1 cellular context compared by ENCODE assay signal in genomic region chr2:26757873-26758789, GRCh38.
TF ChIP-seq lines count a peak whose summit lies in the region.

No MANE protein-coding gene starts in this region.

TF ChIP-seq in HepG2, 621 proteins besides CTCF, POLR2A, EP300 and RAD21 (continued from another document and continues in another):
- TF ChIP-seq ZNF362 (CRISPR knock-in tag; IDR thresholded peaks at IDR 0.05; ENCODE audit: borderline replicate concordance) = no peak
- no peak for TF ChIP-seq ZNF841 (CRISPR knock-in tag; IDR thresholded peaks at IDR 0.05; ENCODE audit: borderline replicate concordance)
- TF ChIP-seq ZNF790 (CRISPR knock-in tag; IDR thresholded peaks at IDR 0.05; ENCODE audit: borderline replicate concordance) = no peak
- no peak for TF ChIP-seq U2AF1 (optimal IDR thresholded peaks at IDR 0.05; ENCODE audit: low read depth, low read length)
- TF ChIP-seq NFKBIZ (CRISPR knock-in tag; IDR thresholded peaks at IDR 0.05) = peak; percentile 76; the same call in 1 of the 2 replicates
- TF ChIP-seq ARNT2 (CRISPR knock-in tag; IDR thresholded peaks at IDR 0.05; ENCODE audit: low read depth) = no peak
- TF ChIP-seq ONECUT2 (CRISPR knock-in tag; IDR thresholded peaks at IDR 0.05) = no peak
- TF ChIP-seq PHB2 (IDR thresholded peaks at IDR 0.05; ENCODE audit: partially characterized antibody) = no peak
- TF ChIP-seq ZNF879 (CRISPR knock-in tag; IDR thresholded peaks at IDR 0.05) = no peak
- TF ChIP-seq ZNF430 (CRISPR knock-in tag; IDR thresholded peaks at IDR 0.05) = no peak
- no peak for TF ChIP-seq MAFK (conservative IDR thresholded peaks at IDR 0.05 in 1 of 2, IDR thresholded peaks at IDR 0.05 in 1 of 2; ENCODE audit: low read length in 2 of 2)
- TF ChIP-seq ZNF24 (IDR thresholded peaks at IDR 0.05) = no peak
- TF ChIP-seq KDM3A (CRISPR knock-in tag; IDR thresholded peaks at IDR 0.05; ENCODE audit: low read depth) = no peak
- TF ChIP-seq NFIC (IDR thresholded peaks at IDR 0.05; ENCODE audit: low read length) = no peak
- no peak for TF ChIP-seq HDAC2 (CRISPR knock-in tag; IDR thresholded peaks at IDR 0.05)
- peak; percentile 48; the same call in 1 of the 2 replicates for TF ChIP-seq ZNF350 (CRISPR knock-in tag; IDR thresholded peaks at IDR 0.05; ENCODE audit: borderline replicate concordance, low read depth)
- no peak for TF ChIP-seq ZNF572 (CRISPR knock-in tag; IDR thresholded peaks at IDR 0.05)
- no peak for TF ChIP-seq ZNF766 (CRISPR knock-in tag; IDR thresholded peaks at IDR 0.05; ENCODE audit: borderline replicate concordance)
- TF ChIP-seq SP1 (IDR thresholded peaks at IDR 0.05) = no peak
- peak; percentile 99 for TF ChIP-seq SP1 (CRISPR knock-in tag; IDR thresholded peaks at IDR 0.05)
- no peak for TF ChIP-seq ZNF234 (CRISPR knock-in tag; conservative IDR thresholded peaks at IDR 0.05)
- TF ChIP-seq THYN1 (CRISPR knock-in tag; IDR thresholded peaks at IDR 0.05; ENCODE audit: borderline replicate concordance, low read depth) = no peak
- TF ChIP-seq CREB3 (CRISPR knock-in tag; IDR thresholded peaks at IDR 0.05) = no peak
- no peak for TF ChIP-seq ZIK1 (CRISPR knock-in tag; IDR thresholded peaks at IDR 0.05; ENCODE audit: borderline replicate concordance, low read depth)
- TF ChIP-seq, protein P1, sequence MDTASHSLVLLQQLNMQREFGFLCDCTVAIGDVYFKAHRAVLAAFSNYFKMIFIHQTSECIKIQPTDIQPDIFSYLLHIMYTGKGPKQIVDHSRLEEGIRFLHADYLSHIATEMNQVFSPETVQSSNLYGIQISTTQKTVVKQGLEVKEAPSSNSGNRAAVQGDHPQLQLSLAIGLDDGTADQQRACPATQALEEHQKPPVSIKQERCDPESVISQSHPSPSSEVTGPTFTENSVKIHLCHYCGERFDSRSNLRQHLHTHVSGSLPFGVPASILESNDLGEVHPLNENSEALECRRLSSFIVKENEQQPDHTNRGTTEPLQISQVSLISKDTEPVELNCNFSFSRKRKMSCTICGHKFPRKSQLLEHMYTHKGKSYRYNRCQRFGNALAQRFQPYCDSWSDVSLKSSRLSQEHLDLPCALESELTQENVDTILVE (CRISPR knock-in tag; IDR thresholded peaks at IDR 0.05) = peak; percentile 54; the same call in 1 of the 2 replicates
- no peak for TF ChIP-seq ZFP36L2 (CRISPR knock-in tag; IDR thresholded peaks at IDR 0.05)
- TF ChIP-seq ZNF124 (CRISPR knock-in tag; IDR thresholded peaks at IDR 0.05) = no peak
- TF ChIP-seq ZGPAT (CRISPR knock-in tag; IDR thresholded peaks at IDR 0.05) = peak; percentile 70
- TF ChIP-seq NR2C2 (CRISPR knock-in tag; IDR thresholded peaks at IDR 0.05; ENCODE audit: borderline replicate concordance) = peak; percentile 68; the same call in 1 of the 2 replicates
- peak; percentile 28; the same call in 1 of the 2 replicates for TF ChIP-seq SSRP1 (CRISPR knock-in tag; IDR thresholded peaks at IDR 0.05)
- no peak for TF ChIP-seq HNRNPL (IDR thresholded peaks at IDR 0.05; ENCODE audit: low read depth, low read length)
- no peak for TF ChIP-seq ZNF484 (CRISPR knock-in tag; IDR thresholded peaks at IDR 0.05; ENCODE audit: borderline replicate concordance, low read depth)
- no peak for TF ChIP-seq ZFX (CRISPR knock-in tag; IDR thresholded peaks at IDR 0.05; ENCODE audit: low read depth)
- TF ChIP-seq GTF2F1 (IDR thresholded peaks at IDR 0.05; ENCODE audit: low read length) = no peak
- no peak for TF ChIP-seq MED8 (CRISPR knock-in tag; IDR thresholded peaks at IDR 0.05; ENCODE audit: insufficient replicate concordance)
- TF ChIP-seq HBP1 (CRISPR knock-in tag; IDR thresholded peaks at IDR 0.05; ENCODE audit: low read depth) = no peak
- TF ChIP-seq CBX1 (IDR thresholded peaks at IDR 0.05; ENCODE audit: low read depth) = no peak
- TF ChIP-seq ZBTB49 (CRISPR knock-in tag; IDR thresholded peaks at IDR 0.05; ENCODE audit: borderline replicate concordance) = no peak
- TF ChIP-seq, protein P2, sequence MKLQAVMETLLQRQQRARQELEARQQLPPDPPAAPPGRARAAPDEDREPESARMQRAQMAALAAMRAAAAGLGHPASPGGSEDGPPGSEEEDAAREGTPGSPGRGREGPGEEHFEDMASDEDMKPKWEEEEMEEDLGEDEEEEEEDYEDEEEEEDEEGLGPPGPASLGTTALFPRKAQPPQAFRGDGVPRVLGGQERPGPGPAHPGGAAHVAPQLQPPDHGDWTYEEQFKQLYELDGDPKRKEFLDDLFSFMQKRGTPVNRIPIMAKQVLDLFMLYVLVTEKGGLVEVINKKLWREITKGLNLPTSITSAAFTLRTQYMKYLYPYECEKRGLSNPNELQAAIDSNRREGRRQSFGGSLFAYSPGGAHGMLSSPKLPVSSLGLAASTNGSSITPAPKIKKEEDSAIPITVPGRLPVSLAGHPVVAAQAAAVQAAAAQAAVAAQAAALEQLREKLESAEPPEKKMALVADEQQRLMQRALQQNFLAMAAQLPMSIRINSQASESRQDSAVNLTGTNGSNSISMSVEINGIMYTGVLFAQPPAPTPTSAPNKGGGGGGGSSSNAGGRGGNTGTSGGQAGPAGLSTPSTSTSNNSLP (IDR thresholded peaks at IDR 0.05; ENCODE audit: low read depth, low read length) = peak; percentile 36; the same call in 1 of the 2 replicates
- TF ChIP-seq NFE2 (CRISPR knock-in tag; IDR thresholded peaks at IDR 0.05) = no peak
- peak; percentile 67; the same call in 1 of the 2 replicates for TF ChIP-seq ETV6 (CRISPR knock-in tag; conservative IDR thresholded peaks at IDR 0.05)
- no peak for TF ChIP-seq ARID2 (CRISPR knock-in tag; IDR thresholded peaks at IDR 0.05; ENCODE audit: borderline replicate concordance)
- TF ChIP-seq HMGXB3 (CRISPR knock-in tag; IDR thresholded peaks at IDR 0.05; ENCODE audit: borderline replicate concordance) = no peak
- TF ChIP-seq ZNF589 (CRISPR knock-in tag; conservative IDR thresholded peaks at IDR 0.05) = no peak
- TF ChIP-seq ZNF564 (CRISPR knock-in tag; IDR thresholded peaks at IDR 0.05) = no peak
- no peak for TF ChIP-seq ZNF333 (CRISPR knock-in tag; IDR thresholded peaks at IDR 0.05; ENCODE audit: borderline replicate concordance)
- no peak for TF ChIP-seq SPEN (CRISPR knock-in tag; IDR thresholded peaks at IDR 0.05; ENCODE audit: low read depth)
- no peak for TF ChIP-seq ZZZ3 (CRISPR knock-in tag; IDR thresholded peaks at IDR 0.05; ENCODE audit: borderline replicate concordance)
- TF ChIP-seq ATM (IDR thresholded peaks at IDR 0.05; ENCODE audit: borderline replicate concordance) = no peak
- peak; percentile 51; the same call in 1 of the 2 replicates for TF ChIP-seq HMG20B (CRISPR knock-in tag; conservative IDR thresholded peaks at IDR 0.05)
- TF ChIP-seq POLR2AphosphoS2 (IDR thresholded peaks at IDR 0.05; ENCODE audit: low read depth, low read length) = no peak
- TF ChIP-seq IRF2 (CRISPR knock-in tag; IDR thresholded peaks at IDR 0.05) = peak; percentile 59; the same call in 1 of the 2 replicates
- no peak for TF ChIP-seq ZBTB7A (CRISPR knock-in tag; IDR thresholded peaks at IDR 0.05)
- TF ChIP-seq ZNF549 (CRISPR knock-in tag; IDR thresholded peaks at IDR 0.05) = no peak
- no peak for TF ChIP-seq SMARCE1 (IDR thresholded peaks at IDR 0.05; ENCODE audit: borderline replicate concordance)
- TF ChIP-seq SP5 (CRISPR knock-in tag; IDR thresholded peaks at IDR 0.05; ENCODE audit: borderline replicate concordance, low read depth) = peak; percentile 90
- TF ChIP-seq ELF3 (CRISPR knock-in tag; IDR thresholded peaks at IDR 0.05) = peak; percentile 75
- TF ChIP-seq MEIS1 (CRISPR knock-in tag; IDR thresholded peaks at IDR 0.05; ENCODE audit: borderline replicate concordance) = no peak
- TF ChIP-seq ZNF616 (CRISPR knock-in tag; IDR thresholded peaks at IDR 0.05; ENCODE audit: low read depth) = no peak
- no peak for TF ChIP-seq ZNF704 (CRISPR knock-in tag; IDR thresholded peaks at IDR 0.05; ENCODE audit: borderline replicate concordance)
- TF ChIP-seq SOX5 (CRISPR knock-in tag; IDR thresholded peaks at IDR 0.05; ENCODE audit: borderline replicate concordance) = peak; percentile 76; the same call in 1 of the 2 replicates
